ENCODE assay signal across 1 cellular context in genomic region chr21:29271927-29272333, GRCh38.
TF ChIP-seq lines count a peak whose summit lies in the region.

No MANE protein-coding gene starts in this region.

TF ChIP-seq in HepG2, 621 proteins besides CTCF, POLR2A, EP300 and RAD21 (continued from another document and continues in another):
- TF ChIP-seq, protein P1, sequence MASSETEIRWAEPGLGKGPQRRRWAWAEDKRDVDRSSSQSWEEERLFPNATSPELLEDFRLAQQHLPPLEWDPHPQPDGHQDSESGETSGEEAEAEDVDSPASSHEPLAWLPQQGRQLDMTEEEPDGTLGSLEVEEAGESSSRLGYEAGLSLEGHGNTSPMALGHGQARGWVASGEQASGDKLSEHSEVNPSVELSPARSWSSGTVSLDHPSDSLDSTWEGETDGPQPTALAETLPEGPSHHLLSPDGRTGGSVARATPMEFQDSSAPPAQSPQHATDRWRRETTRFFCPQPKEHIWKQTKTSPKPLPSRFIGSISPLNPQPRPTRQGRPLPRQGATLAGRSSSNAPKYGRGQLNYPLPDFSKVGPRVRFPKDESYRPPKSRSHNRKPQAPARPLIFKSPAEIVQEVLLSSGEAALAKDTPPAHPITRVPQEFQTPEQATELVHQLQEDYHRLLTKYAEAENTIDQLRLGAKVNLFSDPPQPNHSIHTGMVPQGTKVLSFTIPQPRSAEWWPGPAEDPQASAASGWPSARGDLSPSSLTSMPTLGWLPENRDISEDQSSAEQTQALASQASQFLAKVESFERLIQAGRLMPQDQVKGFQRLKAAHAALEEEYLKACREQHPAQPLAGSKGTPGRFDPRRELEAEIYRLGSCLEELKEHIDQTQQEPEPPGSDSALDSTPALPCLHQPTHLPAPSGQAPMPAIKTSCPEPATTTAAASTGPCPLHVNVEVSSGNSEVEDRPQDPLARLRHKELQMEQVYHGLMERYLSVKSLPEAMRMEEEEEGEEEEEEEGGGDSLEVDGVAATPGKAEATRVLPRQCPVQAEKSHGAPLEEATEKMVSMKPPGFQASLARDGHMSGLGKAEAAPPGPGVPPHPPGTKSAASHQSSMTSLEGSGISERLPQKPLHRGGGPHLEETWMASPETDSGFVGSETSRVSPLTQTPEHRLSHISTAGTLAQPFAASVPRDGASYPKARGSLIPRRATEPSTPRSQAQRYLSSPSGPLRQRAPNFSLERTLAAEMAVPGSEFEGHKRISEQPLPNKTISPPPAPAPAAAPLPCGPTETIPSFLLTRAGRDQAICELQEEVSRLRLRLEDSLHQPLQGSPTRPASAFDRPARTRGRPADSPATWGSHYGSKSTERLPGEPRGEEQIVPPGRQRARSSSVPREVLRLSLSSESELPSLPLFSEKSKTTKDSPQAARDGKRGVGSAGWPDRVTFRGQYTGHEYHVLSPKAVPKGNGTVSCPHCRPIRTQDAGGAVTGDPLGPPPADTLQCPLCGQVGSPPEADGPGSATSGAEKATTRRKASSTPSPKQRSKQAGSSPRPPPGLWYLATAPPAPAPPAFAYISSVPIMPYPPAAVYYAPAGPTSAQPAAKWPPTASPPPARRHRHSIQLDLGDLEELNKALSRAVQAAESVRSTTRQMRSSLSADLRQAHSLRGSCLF (CRISPR knock-in tag; IDR thresholded peaks at IDR 0.05; ENCODE audit: borderline replicate concordance), result no peak
- TF ChIP-seq, protein P2, sequence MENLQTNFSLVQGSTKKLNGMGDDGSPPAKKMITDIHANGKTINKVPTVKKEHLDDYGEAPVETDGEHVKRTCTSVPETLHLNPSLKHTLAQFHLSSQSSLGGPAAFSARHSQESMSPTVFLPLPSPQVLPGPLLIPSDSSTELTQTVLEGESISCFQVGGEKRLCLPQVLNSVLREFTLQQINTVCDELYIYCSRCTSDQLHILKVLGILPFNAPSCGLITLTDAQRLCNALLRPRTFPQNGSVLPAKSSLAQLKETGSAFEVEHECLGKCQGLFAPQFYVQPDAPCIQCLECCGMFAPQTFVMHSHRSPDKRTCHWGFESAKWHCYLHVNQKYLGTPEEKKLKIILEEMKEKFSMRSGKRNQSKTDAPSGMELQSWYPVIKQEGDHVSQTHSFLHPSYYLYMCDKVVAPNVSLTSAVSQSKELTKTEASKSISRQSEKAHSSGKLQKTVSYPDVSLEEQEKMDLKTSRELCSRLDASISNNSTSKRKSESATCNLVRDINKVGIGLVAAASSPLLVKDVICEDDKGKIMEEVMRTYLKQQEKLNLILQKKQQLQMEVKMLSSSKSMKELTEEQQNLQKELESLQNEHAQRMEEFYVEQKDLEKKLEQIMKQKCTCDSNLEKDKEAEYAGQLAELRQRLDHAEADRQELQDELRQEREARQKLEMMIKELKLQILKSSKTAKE (CRISPR knock-in tag; IDR thresholded peaks at IDR 0.05; ENCODE audit: borderline replicate concordance), result no peak
- TF ChIP-seq, protein P3, sequence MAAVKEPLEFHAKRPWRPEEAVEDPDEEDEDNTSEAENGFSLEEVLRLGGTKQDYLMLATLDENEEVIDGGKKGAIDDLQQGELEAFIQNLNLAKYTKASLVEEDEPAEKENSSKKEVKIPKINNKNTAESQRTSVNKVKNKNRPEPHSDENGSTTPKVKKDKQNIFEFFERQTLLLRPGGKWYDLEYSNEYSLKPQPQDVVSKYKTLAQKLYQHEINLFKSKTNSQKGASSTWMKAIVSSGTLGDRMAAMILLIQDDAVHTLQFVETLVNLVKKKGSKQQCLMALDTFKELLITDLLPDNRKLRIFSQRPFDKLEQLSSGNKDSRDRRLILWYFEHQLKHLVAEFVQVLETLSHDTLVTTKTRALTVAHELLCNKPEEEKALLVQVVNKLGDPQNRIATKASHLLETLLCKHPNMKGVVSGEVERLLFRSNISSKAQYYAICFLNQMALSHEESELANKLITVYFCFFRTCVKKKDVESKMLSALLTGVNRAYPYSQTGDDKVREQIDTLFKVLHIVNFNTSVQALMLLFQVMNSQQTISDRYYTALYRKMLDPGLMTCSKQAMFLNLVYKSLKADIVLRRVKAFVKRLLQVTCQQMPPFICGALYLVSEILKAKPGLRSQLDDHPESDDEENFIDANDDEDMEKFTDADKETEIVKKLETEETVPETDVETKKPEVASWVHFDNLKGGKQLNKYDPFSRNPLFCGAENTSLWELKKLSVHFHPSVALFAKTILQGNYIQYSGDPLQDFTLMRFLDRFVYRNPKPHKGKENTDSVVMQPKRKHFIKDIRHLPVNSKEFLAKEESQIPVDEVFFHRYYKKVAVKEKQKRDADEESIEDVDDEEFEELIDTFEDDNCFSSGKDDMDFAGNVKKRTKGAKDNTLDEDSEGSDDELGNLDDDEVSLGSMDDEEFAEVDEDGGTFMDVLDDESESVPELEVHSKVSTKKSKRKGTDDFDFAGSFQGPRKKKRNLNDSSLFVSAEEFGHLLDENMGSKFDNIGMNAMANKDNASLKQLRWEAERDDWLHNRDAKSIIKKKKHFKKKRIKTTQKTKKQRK (IDR thresholded peaks at IDR 0.05; ENCODE audit: low read length), result no peak
- no peak for TF ChIP-seq SP140L (CRISPR knock-in tag; IDR thresholded peaks at IDR 0.05; ENCODE audit: borderline replicate concordance)
- TF ChIP-seq PLRG1 (conservative IDR thresholded peaks at IDR 0.05), result no peak
- TF ChIP-seq NFYC (CRISPR knock-in tag; IDR thresholded peaks at IDR 0.05), result peak; percentile 88
- no peak for TF ChIP-seq FOXK1 (CRISPR knock-in tag; IDR thresholded peaks at IDR 0.05; ENCODE audit: borderline replicate concordance, low read depth)
- TF ChIP-seq RAD51 (IDR thresholded peaks at IDR 0.05; ENCODE audit: borderline replicate concordance), result peak; percentile 46; the same call in 1 of the 2 replicates
- TF ChIP-seq ZFX (CRISPR knock-in tag; IDR thresholded peaks at IDR 0.05; ENCODE audit: low read depth), result 0 out of 2 replicates have a peak, but pooled peaks have one; percentile 20
- peak; percentile 24; the same call in 1 of the 2 replicates for TF ChIP-seq TRIM24 (CRISPR knock-in tag; IDR thresholded peaks at IDR 0.05)
- no peak for TF ChIP-seq YEATS4 (CRISPR knock-in tag; IDR thresholded peaks at IDR 0.05; ENCODE audit: borderline replicate concordance)
- no peak for TF ChIP-seq NR3C1 (CRISPR knock-in tag; IDR thresholded peaks at IDR 0.05)
- TF ChIP-seq SOX13 (IDR thresholded peaks at IDR 0.05), result no peak
- 0 out of 4 replicates have a peak, but pooled peaks of 1 of the 2 experiments have one; percentile 4 for TF ChIP-seq SOX13 (CRISPR knock-in tag; conservative IDR thresholded peaks at IDR 0.05 in 1 of 2, IDR thresholded peaks at IDR 0.05 in 1 of 2)
- TF ChIP-seq MEF2D (CRISPR knock-in tag; IDR thresholded peaks at IDR 0.05), result no peak
- TF ChIP-seq SPEN (CRISPR knock-in tag; IDR thresholded peaks at IDR 0.05; ENCODE audit: low read depth), result no peak
- TF ChIP-seq ZSCAN29 (CRISPR knock-in tag; conservative IDR thresholded peaks at IDR 0.05), result no peak
- TF ChIP-seq ZNF432 (CRISPR knock-in tag; IDR thresholded peaks at IDR 0.05; ENCODE audit: borderline replicate concordance), result no peak
- no peak for TF ChIP-seq MAF1 (CRISPR knock-in tag; IDR thresholded peaks at IDR 0.05; ENCODE audit: borderline replicate concordance)
- TF ChIP-seq ZNF367 (CRISPR knock-in tag; IDR thresholded peaks at IDR 0.05; ENCODE audit: borderline replicate concordance), result no peak
- TF ChIP-seq THAP11 (CRISPR knock-in tag; IDR thresholded peaks at IDR 0.05), result peak; percentile 19; the same call in 1 of the 2 replicates
- TF ChIP-seq JDP2 (CRISPR knock-in tag; IDR thresholded peaks at IDR 0.05; ENCODE audit: borderline replicate concordance), result no peak
- TF ChIP-seq E2F5 (CRISPR knock-in tag; conservative IDR thresholded peaks at IDR 0.05), result no peak
- TF ChIP-seq ARID4A (CRISPR knock-in tag; IDR thresholded peaks at IDR 0.05; ENCODE audit: borderline replicate concordance), result no peak; the same call in 1 of the 2 replicates
- peak; percentile 47; the same call in 1 of the 2 replicates for TF ChIP-seq FOXA3 (CRISPR knock-in tag; IDR thresholded peaks at IDR 0.05)
- no peak for TF ChIP-seq KDM6A (CRISPR knock-in tag; IDR thresholded peaks at IDR 0.05; ENCODE audit: low read depth)
- TF ChIP-seq RARA (CRISPR knock-in tag; IDR thresholded peaks at IDR 0.05), result no peak
- TF ChIP-seq DMTF1 (CRISPR knock-in tag; IDR thresholded peaks at IDR 0.05), result no peak
- TF ChIP-seq MEIS1 (CRISPR knock-in tag; IDR thresholded peaks at IDR 0.05; ENCODE audit: borderline replicate concordance), result no peak
- TF ChIP-seq, protein P4, sequence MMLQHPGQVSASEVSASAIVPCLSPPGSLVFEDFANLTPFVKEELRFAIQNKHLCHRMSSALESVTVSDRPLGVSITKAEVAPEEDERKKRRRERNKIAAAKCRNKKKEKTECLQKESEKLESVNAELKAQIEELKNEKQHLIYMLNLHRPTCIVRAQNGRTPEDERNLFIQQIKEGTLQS (CRISPR knock-in tag; IDR thresholded peaks at IDR 0.05), result 0 out of 2 replicates have a peak, but pooled peaks have one; percentile 29
- no peak for TF ChIP-seq MATR3 (CRISPR knock-in tag; IDR thresholded peaks at IDR 0.05)
- peak; percentile 20 for TF ChIP-seq TEAD3 (CRISPR knock-in tag; optimal IDR thresholded peaks at IDR 0.05; ENCODE audit: borderline replicate concordance)
- TF ChIP-seq, protein P5, sequence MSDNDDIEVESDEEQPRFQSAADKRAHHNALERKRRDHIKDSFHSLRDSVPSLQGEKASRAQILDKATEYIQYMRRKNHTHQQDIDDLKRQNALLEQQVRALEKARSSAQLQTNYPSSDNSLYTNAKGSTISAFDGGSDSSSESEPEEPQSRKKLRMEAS (IDR thresholded peaks at IDR 0.05), result peak; percentile 23; the same call in 1 of the 2 replicates
- TF ChIP-seq ZNF329 (CRISPR knock-in tag; IDR thresholded peaks at IDR 0.05; ENCODE audit: low read depth), result no peak
- no peak for TF ChIP-seq ZNF574 (CRISPR knock-in tag; IDR thresholded peaks at IDR 0.05)
- TF ChIP-seq NR2F1 (CRISPR knock-in tag; IDR thresholded peaks at IDR 0.05), result 0 out of 4 replicates have a peak, but pooled peaks of 1 of the 2 experiments have one; percentile 32
- TF ChIP-seq ZNF234 (CRISPR knock-in tag; conservative IDR thresholded peaks at IDR 0.05), result no peak
- TF ChIP-seq BHLHE40 (IDR thresholded peaks at IDR 0.05; ENCODE audit: low read length), result 0 out of 2 replicates have a peak, but pooled peaks have one; percentile 14
